ENCODE assay signal across 8 cellular contexts in genomic region chr5:153965102-153965645, GRCh38.
DNase-seq lines count a peak whose midpoint lies in the region; ATAC-seq, FAIRE-seq and TF ChIP-seq lines count a peak whose summit lies in the region.

No MANE protein-coding gene starts in this region.

- peaks cover 10% of the 10 kb centered on the region for H3K4me1 ChIP-seq in fibroblast of lung (ENCODE audit: control insufficient read depth, extremely low read depth, insufficient read depth, low read length)
- no peaks in the 10 kb centered on the region for H3K4me1 ChIP-seq in aorta (ENCODE audit: control insufficient read depth in 1 of 2, insufficient read depth in 2 of 2, low read length in 2 of 2)

- H3K9ac ChIP-seq in fibroblast of lung (ENCODE audit: insufficient read depth, low read length) = no peak overlapping the region

- no peaks in the 10 kb centered on the region for H3K36me3 Mint-ChIP-seq in natural killer cell treated with Interleukin-12 subunit alpha and Interleukin-12 subunit beta and Interleukin-15 and Interleukin-18, amount 100 ng/mL, for 72 hours

- H3K36me3 ChIP-seq in fibroblast of lung (ENCODE audit: control insufficient read depth, insufficient read depth, low read length) = no peaks in the 10 kb centered on the region
- no peaks in the 10 kb centered on the region for H3K36me3 ChIP-seq in aorta (ENCODE audit: control insufficient read depth in 1 of 2, insufficient read depth in 2 of 2, low read length in 1 of 2)

- H3K4me3 Mint-ChIP-seq in natural killer cell treated with Interleukin-12 subunit alpha and Interleukin-12 subunit beta and Interleukin-15 and Interleukin-18, amount 100 ng/mL, for 72 hours = no peak overlapping the region

- H3K27ac ChIP-seq in fibroblast of lung (ENCODE audit: insufficient read depth, low read length) (no peak overlapping the region), aorta (ENCODE audit: low read depth in 1 of 2, low read length in 2 of 2) (no peak overlapping the region)

- peaks cover 21 to 22% of the 10 kb centered on the region in 2 donors for H3K4me1 Mint-ChIP-seq in natural killer cell treated with Interleukin-12 subunit alpha and Interleukin-12 subunit beta and Interleukin-15 and Interleukin-18, amount 100 ng/mL, for 72 hours (ENCODE audit: low read depth in 2 of 2)

- no peaks in the 10 kb centered on the region for H3K9me3 Mint-ChIP-seq in natural killer cell treated with Interleukin-12 subunit alpha and Interleukin-12 subunit beta and Interleukin-15 and Interleukin-18, amount 100 ng/mL, for 72 hours

- TF ChIP-seq POLR2A in GM12891 (IDR thresholded peaks at IDR 0.05; ENCODE audit: low read depth, low read length) = no peak

- H3K79me2 ChIP-seq in fibroblast of lung (ENCODE audit: control insufficient read depth, insufficient read depth, low read length) = no peaks in the 10 kb centered on the region

- H3K4me3 ChIP-seq in AG09309 (ENCODE audit: control insufficient read depth, low read depth, low read length) (no peak overlapping the region; the same call in 1 of the 2 replicates), fibroblast of lung (replicated peaks in 1 of 4; ENCODE audit: control extremely low read depth in 1 of 4, insufficient read depth in 1 of 4, low read depth in 3 of 4, low read length in 4 of 4) (peak overlapping the region in 2 of 4 experiments; percentile 21 to 41), aorta (ENCODE audit: low read length in 2 of 2) (no peak overlapping the region)

- WGBS in aorta, 2 donors = 18 to 21% methylated on average over 7 of the region's 7 CpGs

- DNase-seq in AG09309 (ENCODE audit: low read depth) = peak; percentile 11
- DNase-seq in GM12891 (ENCODE audit: insufficient read length, low spot score) = peak; percentile 60
- DNase-seq in NCI-H2171 treated with DMSO at 0.1 percent for 48 hours (lab: John Stamatoyannopoulos, UW) = peak; percentile 53
- peak; percentile 25 for DNase-seq in activated CD4-positive, alpha-beta T cell treated with anti-CD3 and anti-CD28 coated beads, Interleukin-2, amount 50 U/mL, for 1 hour
- peak; percentile 32 to 62 for DNase-seq in fibroblast of lung (ENCODE audit: low read depth in 2 of 2)
- peak; percentile 71 for DNase-seq in natural killer cell treated with Interleukin-12 subunit alpha and Interleukin-12 subunit beta and Interleukin-15 and Interleukin-18, amount 100 ng/mL, for 72 hours (ENCODE audit: low spot score)
- peak in 1 of 2 donors; percentile 80 for DNase-seq in aorta

- peak overlapping the region; percentile 54 for H2AFZ ChIP-seq in fibroblast of lung (ENCODE audit: low read length)

- peak; percentile 79 for ATAC-seq in HG03060 (IDR thresholded peaks at IDR 0.05; ENCODE audit: low read depth, unreplicated experiment)
- ATAC-seq in natural killer cell treated with Interleukin-12 subunit alpha and Interleukin-12 subunit beta and Interleukin-15 and Interleukin-18, amount 100 ng/mL, for 72 hours = peak; percentile 60 to 68
- peak; percentile 81 for ATAC-seq in aorta (ENCODE audit: low FRiP score)

- peaks cover 0 to 3% of the 10 kb centered on the region in 2 donors for H3K27me3 Mint-ChIP-seq in natural killer cell treated with Interleukin-12 subunit alpha and Interleukin-12 subunit beta and Interleukin-15 and Interleukin-18, amount 100 ng/mL, for 72 hours

- H3K9me3 ChIP-seq in fibroblast of lung (ENCODE audit: control insufficient read depth, insufficient read depth, low read depth, low read length) (no peaks in the 10 kb centered on the region), aorta (ENCODE audit: control insufficient read depth, low read length) (no peaks in the 10 kb centered on the region)

- peak; percentile 94 for TF ChIP-seq CTCF in AG09309 (IDR thresholded peaks at IDR 0.05; ENCODE audit: control insufficient read depth, insufficient read depth, low read depth, low read length, missing control alignments)
- peak; percentile 96 to 98 for TF ChIP-seq CTCF in fibroblast of lung (conservative IDR thresholded peaks at IDR 0.05 in 1 of 2, IDR thresholded peaks at IDR 0.05 in 1 of 2; ENCODE audit: low read depth in 1 of 2, low read length in 2 of 2)

- no peak overlapping the region for H3K27ac Mint-ChIP-seq in natural killer cell treated with Interleukin-12 subunit alpha and Interleukin-12 subunit beta and Interleukin-15 and Interleukin-18, amount 100 ng/mL, for 72 hours

- peak; percentile 88 for FAIRE-seq in GM12891 (lab: Jason Lieb, UNC)

- no peaks in the 10 kb centered on the region for H3K27me3 ChIP-seq in fibroblast of lung (ENCODE audit: control insufficient read depth, insufficient read depth, low read length)
- no peaks in the 10 kb centered on the region for H3K27me3 ChIP-seq in aorta (ENCODE audit: control insufficient read depth in 1 of 2, insufficient read depth in 2 of 2, low read length in 1 of 2)

- no peaks in the 10 kb centered on the region for H4K20me1 ChIP-seq in fibroblast of lung (ENCODE audit: control insufficient read depth, extremely low read depth, insufficient read depth, low read length)

- intact Hi-C loops in aorta (cut with DNase I) = loop anchor here (2.0 to 10.0 kb wide), 7 partner anchors 340 to 1434 kb away; partner anchors contain the start of gene GRIA1 (in 1 of the 2)

- peak overlapping the region; percentile 41 for H3K4me2 ChIP-seq in fibroblast of lung (ENCODE audit: extremely low read depth, insufficient read depth, low read length)

TF ChIP-seq in GM12891, 5 proteins besides CTCF, POLR2A, EP300 and RAD21:
- TF ChIP-seq TAF1 (IDR thresholded peaks at IDR 0.05; ENCODE audit: low read depth, low read length) = no peak
- TF ChIP-seq POU2F2 (IDR thresholded peaks at IDR 0.05; ENCODE audit: low read depth, low read length) = no peak
- no peak for TF ChIP-seq PAX5 (IDR thresholded peaks at IDR 0.05; ENCODE audit: insufficient read depth, low read length, severe bottlenecking)
- TF ChIP-seq SPI1 (IDR thresholded peaks at IDR 0.05; ENCODE audit: low read depth, low read length) = no peak
- no peak for TF ChIP-seq POLR2AphosphoS5 (IDR thresholded peaks at IDR 0.05; ENCODE audit: low read depth, low read length)
